7 cellular contexts compared by ENCODE assay signal in the genomic region with DNA sequence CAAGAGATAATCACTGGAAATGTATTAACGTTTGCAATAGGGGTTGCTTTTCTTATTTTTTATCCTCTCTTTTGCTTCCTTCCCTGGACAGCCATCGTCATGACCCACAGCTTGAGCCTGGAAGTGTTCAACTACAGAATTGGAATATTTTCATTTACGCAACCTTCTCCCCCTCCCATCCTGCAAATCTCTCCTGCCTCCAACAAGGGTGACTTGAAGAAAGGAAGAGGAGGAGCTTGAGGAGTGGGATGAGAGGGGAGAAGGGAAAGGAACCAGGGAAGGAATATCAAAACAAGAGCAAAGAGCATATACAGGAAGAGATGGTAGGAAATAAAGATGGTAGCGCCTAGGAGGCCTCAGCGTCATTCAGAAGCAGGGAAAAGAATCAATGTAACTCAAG. TPM values are rescaled to one million over a fixed set of nuclear protein-coding genes. Genes with fewer than 3 reads are reported as not detected.
A peak's percentile ranks its signal among the peaks of the same experiment; 100 is the strongest.
DNase-seq lines count a peak whose midpoint lies in the region; ATAC-seq and TF ChIP-seq lines count a peak whose summit lies in the region.

No MANE protein-coding gene starts in this region.

- no peaks in the 10 kb centered on the region for H3K9me3 Mint-ChIP-seq in GM23338

- peaks cover 29% of the 10 kb centered on the region for H3K36me3 Mint-ChIP-seq in GM23338 (ENCODE audit: low read depth)

- peaks cover 46% of the 10 kb centered on the region for H3K4me1 Mint-ChIP-seq in GM23338

- H3K4me1 ChIP-seq in GM23338 (ENCODE audit: insufficient read depth), result peaks cover 36% of the 10 kb centered on the region
- no peaks in the 10 kb centered on the region for H3K4me1 ChIP-seq in SJCRH30
- H3K4me1 ChIP-seq in esophagus squamous epithelium, result peaks cover 7 to 70% (median 11%) of the 10 kb centered on the region in 3 donors
- H3K4me1 ChIP-seq in gastrocnemius medialis, result peaks cover 12 to 18% of the 10 kb centered on the region in 2 donors

- H3K36me3 ChIP-seq in GM23338 (ENCODE audit: insufficient read depth) (no peaks in the 10 kb centered on the region), SJCRH30 (peaks cover 16% of the 10 kb centered on the region), esophagus squamous epithelium (peaks cover 0 to 7% (median 0%) of the 10 kb centered on the region in 3 donors), gastrocnemius medialis (no peaks in the 10 kb centered on the region)

- no peaks in the 10 kb centered on the region for H4K20me1 ChIP-seq in GM23338 (replicated peaks; ENCODE audit: insufficient read depth)

- 0 out of 2 replicates have a peak overlapping the region, but pooled peaks have one; percentile 18 for H3K27ac Mint-ChIP-seq in GM23338

- no peaks in the 10 kb centered on the region for H3K9me2 ChIP-seq in GM23338 (ENCODE audit: insufficient read depth)

- TF ChIP-seq CTCF in GM23338 (conservative IDR thresholded peaks at IDR 0.05; ENCODE audit: low read depth in 2 of 2), result no peak
- TF ChIP-seq CTCF in esophagus squamous epithelium (IDR thresholded peaks at IDR 0.05), result no peak
- TF ChIP-seq CTCF in gastrocnemius medialis (IDR thresholded peaks at IDR 0.05 in 4 of 5, conservative IDR thresholded peaks at IDR 0.05 in 1 of 5), result no peak

- DNase-seq in GM23338 (ENCODE audit: low spot score) (peak; percentile 23), SJCRH30 (no peak), esophagus squamous epithelium (lab: John Stamatoyannopoulos, UW) (no peak), gastrocnemius medialis (no peak), NCI-H187 treated with DMSO at 0.1 percent for 48 hours (lab: John Stamatoyannopoulos, UW) (no peak), AG08396 (ENCODE audit: low spot score) (no peak)

- ATAC-seq in GM23338, result peak; percentile 5; the same call in 1 of the 3 replicates
- ATAC-seq in gastrocnemius medialis, result no peak
- no peak for ATAC-seq in GM18867 (IDR thresholded peaks at IDR 0.05; ENCODE audit: unreplicated experiment)

- H2AFZ ChIP-seq in GM23338, result no peak overlapping the region

- H3K9me3 ChIP-seq in SJCRH30 (replicated peaks) (no peaks in the 10 kb centered on the region; the same call in 1 of the 2 replicates), esophagus squamous epithelium (no peaks in the 10 kb centered on the region), gastrocnemius medialis (no peaks in the 10 kb centered on the region)

- peaks cover 60% of the 10 kb centered on the region for H3K79me2 ChIP-seq in GM23338 (replicated peaks; ENCODE audit: insufficient read depth)

- H3F3A ChIP-seq in GM23338 (replicated peaks; ENCODE audit: low read depth), result no peaks in the 10 kb centered on the region

- H3K27ac ChIP-seq in GM23338 (ENCODE audit: low read depth) (0 out of 2 replicates have a peak overlapping the region, but pooled peaks have one; percentile 26), SJCRH30 (no peak overlapping the region), esophagus squamous epithelium (peak overlapping the region in 3 of 4 donors; percentile 76 to 94 (median 93)), gastrocnemius medialis (peak overlapping the region in 3 of 4 donors; percentile 66 to 82 (median 81))

- TF ChIP-seq POLR2A in esophagus squamous epithelium (IDR thresholded peaks at IDR 0.05), result no peak
- TF ChIP-seq POLR2A in gastrocnemius medialis (IDR thresholded peaks at IDR 0.05), result no peak

- in situ Hi-C loops in gastrocnemius medialis (cut with MboI; ENCODE audit: low sequenced_read_pairs in 4 of 4), result no loop called here

- H3K4me2 ChIP-seq in GM23338, result peak overlapping the region; percentile 97

- H3K27me3 ChIP-seq in GM23338 (ENCODE audit: insufficient read depth) (no peaks in the 10 kb centered on the region), SJCRH30 (no peaks in the 10 kb centered on the region), esophagus squamous epithelium (no peaks in the 10 kb centered on the region), gastrocnemius medialis (no peaks in the 10 kb centered on the region)

- H3K4me3 ChIP-seq in GM23338 (peak overlapping the region; percentile 80), SJCRH30 (peak overlapping the region; percentile 82), esophagus squamous epithelium (peak overlapping the region in 3 of 4 donors; percentile 62 to 81 (median 72)), gastrocnemius medialis (peak overlapping the region in 1 of 4 donors; percentile 62)

- WGBS in esophagus squamous epithelium, 2 donors, result 53 to 62% methylated on average over 5 of the region's 5 CpGs

- peak overlapping the region; percentile 79 for H3K4me3 Mint-ChIP-seq in GM23338

- H3K27me3 Mint-ChIP-seq in GM23338 (ENCODE audit: insufficient read depth, low read depth, poor library complexity), result peaks cover 11% of the 10 kb centered on the region

- intact Hi-C loops in esophagus squamous epithelium (cut with DNase I) (no loop called here), gastrocnemius medialis (cut with DNase I; ENCODE audit: low total_unique reads) (loop anchor here (2.0 to 5.0 kb wide), 2 partner anchors 39 to 69 kb away; a partner anchor contains a TSS)

TF ChIP-seq in GM23338, 12 proteins besides CTCF, POLR2A, EP300 and RAD21 (continues in another document):
- TF ChIP-seq JUNB (IDR thresholded peaks at IDR 0.05; ENCODE audit: unreplicated experiment) (no peak), ZNF331 (CRISPR knock-in tag; IDR thresholded peaks at IDR 0.05; ENCODE audit: low read depth) (no peak), POLR2AphosphoS5 (IDR thresholded peaks at IDR 0.05; ENCODE audit: low read depth) (no peak)
- TF ChIP-seq, protein P1, sequence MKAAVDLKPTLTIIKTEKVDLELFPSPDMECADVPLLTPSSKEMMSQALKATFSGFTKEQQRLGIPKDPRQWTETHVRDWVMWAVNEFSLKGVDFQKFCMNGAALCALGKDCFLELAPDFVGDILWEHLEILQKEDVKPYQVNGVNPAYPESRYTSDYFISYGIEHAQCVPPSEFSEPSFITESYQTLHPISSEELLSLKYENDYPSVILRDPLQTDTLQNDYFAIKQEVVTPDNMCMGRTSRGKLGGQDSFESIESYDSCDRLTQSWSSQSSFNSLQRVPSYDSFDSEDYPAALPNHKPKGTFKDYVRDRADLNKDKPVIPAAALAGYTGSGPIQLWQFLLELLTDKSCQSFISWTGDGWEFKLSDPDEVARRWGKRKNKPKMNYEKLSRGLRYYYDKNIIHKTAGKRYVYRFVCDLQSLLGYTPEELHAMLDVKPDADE (IDR thresholded peaks at IDR 0.05), result no peak

RNA-seq across cellular contexts. Expression of a gene that starts 1.6 kb away (rescaled TPM):
- not detected in 2 replicates for total RNA-seq in GM23338 (2014; rRNA removed; shearing (Covaris generic))
- not detected in 2 replicates for polyA plus RNA-seq in GM23338 (2016; fragmentation: Nextera tagmentation; extraction: Ambion mirVana)
- not detected in 2 replicates for total RNA-seq in SJCRH30 (2014; rRNA removed; shearing (Covaris generic))
- not detected for total RNA-seq in esophagus squamous epithelium
- total RNA-seq in gastrocnemius medialis, result not detected

RNA-seq across cellular contexts. Expression of a gene that starts 1.6 kb away (rescaled TPM):
- 25.8 and 33.2 TPM in 2 replicates for total RNA-seq in GM23338 (2014; rRNA removed; shearing (Covaris generic))
- polyA plus RNA-seq in GM23338 (2016; fragmentation: Nextera tagmentation; extraction: Ambion mirVana), result 7.6 and 8.0 TPM in 2 replicates
- 24.3 and 25.9 TPM in 2 replicates for total RNA-seq in SJCRH30 (2014; rRNA removed; shearing (Covaris generic))
- 10 to 100 TPM in 3 of 4 donors, 1 to 10 TPM in 1; 9.2 to 33.2 (median 11.3) TPM for total RNA-seq in esophagus squamous epithelium
- 1 to 10 TPM; 3.4 to 6.2 (median 4.4) TPM for total RNA-seq in gastrocnemius medialis
